14 cellular contexts compared by ENCODE assay signal in genomic region chr3:13173186-13173585, GRCh38.
DNase-seq lines count a peak whose midpoint lies in the region; FAIRE-seq lines count a peak whose summit lies in the region.
"Had no signal": no experiment of that assay in that cellular context is flagged by ENCODE, and none has a peak within 500 bp of the region (broad histone marks: within the 10 kb centered on the region; RNA-seq: fewer than 3 reads in every experiment).

No MANE protein-coding gene starts in this region.

- H3K9me3 ChIP-seq in BLaER1: peaks cover 5% of the 10 kb centered on the region
- H3K9me3 ChIP-seq: BE2C had no signal

- no peaks in the 10 kb centered on the region for H3K36me3 ChIP-seq in BLaER1
- H3K36me3 ChIP-seq: BE2C had no signal

- no peak for FAIRE-seq in urothelium cell line (lab: Jason Lieb, UNC)
- FAIRE-seq: A204.1, H54, K562 had no signal

- peaks cover 44% of the 10 kb centered on the region for H3K4me1 ChIP-seq in BLaER1
- H3K4me1 ChIP-seq: BE2C had no signal

- no peak overlapping the region for H3K27ac ChIP-seq in BLaER1
- H3K27ac ChIP-seq: GM23248, HL-60 had no signal

- H4K20me1 ChIP-seq in BLaER1: no peaks in the 10 kb centered on the region

- H3K4me3 ChIP-seq in BLaER1: no peak overlapping the region
- H3K4me3 ChIP-seq: GM23248, K562 had no signal

- DNase-seq in islet precursor cell (peak; percentile 60), posterior vena cava (ENCODE audit: low spot score) (peak; percentile 68), urothelium cell line (ENCODE audit: low spot score) (peak; percentile 21), NCI-H510A (lab: John Stamatoyannopoulos, UW) (no peak), NCI-H748 treated with DMSO at 0.1 percent for 48 hours (lab: John Stamatoyannopoulos, UW) (no peak)
- no peak for DNase-seq in stimulated activated naive CD4-positive, alpha-beta T cell treated with Interleukin-2 at 50 U/mL for 16 hours (lab: John Stamatoyannopoulos, UW)
- DNase-seq: BE2C, DMS53, GM23248 had no signal

- H3K27me3 ChIP-seq in BLaER1: no peaks in the 10 kb centered on the region
- H3K27me3 ChIP-seq: BE2C had no signal

- H3K4me2 ChIP-seq in BLaER1: peak overlapping the region; percentile 71

- no peak overlapping the region for H3K9ac ChIP-seq in BLaER1
- H3K9ac ChIP-seq: GM23248 had no signal

- intact Hi-C loops in posterior vena cava (cut with DNase I): no loop called here

Comparison
In these comparisons a context has a peak if more than half of its experiments do, and no peak if none do; other contexts are left out.
1. DNase-seq: peak in islet precursor cell (single experiment), posterior vena cava (single experiment) and urothelium cell line (single experiment); none in stimulated activated naive CD4-positive, alpha-beta T cell treated with Interleukin-2 at 50 U/mL for 16 hours (single experiment), NCI-H510A (single experiment) and NCI-H748 treated with DMSO at 0.1 percent for 48 hours (single experiment).